ENCODE assay signal across 8 cellular contexts in genomic region chr11:35390737-35391682, GRCh38. TPM values are rescaled to one million over a fixed set of nuclear protein-coding genes. Genes with fewer than 3 reads are reported as not detected.
DNase-seq lines count a peak whose midpoint lies in the region; ATAC-seq and TF ChIP-seq lines count a peak whose summit lies in the region.

No MANE protein-coding gene starts in this region.

- H3K4me3 Mint-ChIP-seq in WTC11, result no peak overlapping the region

- H3K27me3 Mint-ChIP-seq in WTC11 (ENCODE audit: low read depth), result no peaks in the 10 kb centered on the region

- ATAC-seq in HG03469 (IDR thresholded peaks at IDR 0.05; ENCODE audit: unreplicated experiment) (peak; percentile 77), WTC11 (no peak)

- no peak overlapping the region for H3K27ac Mint-ChIP-seq in WTC11

- H3K4me1 Mint-ChIP-seq in WTC11, result peaks cover 12% of the 10 kb centered on the region

- POLR2A ChIA-PET in WTC11 (lab: Charles Lee), result no interaction called here

- DNase-seq in DMS53 (lab: John Stamatoyannopoulos, UW), result peak; percentile 65
- DNase-seq in GM20000 (ENCODE audit: low spot score), result peak; percentile 49
- no peak for DNase-seq in WTC11 (ENCODE audit: low spot score)
- peak; percentile 57 for DNase-seq in germinal center (ENCODE audit: low spot score)
- DNase-seq in NCI-H146 treated with DMSO at 0.1 percent for 48 hours (lab: John Stamatoyannopoulos, UW; ENCODE audit: unreplicated experiment), result no peak
- DNase-seq in GM19238 (ENCODE audit: insufficient read length, low spot score), result no peak
- DNase-seq in medulla oblongata (ENCODE audit: extremely low spot score), result no peak

- peaks cover 3% of the 10 kb centered on the region; the same call in 1 of the 2 replicates for H3K9me3 Mint-ChIP-seq in WTC11

- TF ChIP-seq CTCF in GM20000 (IDR thresholded peaks at IDR 0.05; ENCODE audit: extremely low read depth, missing control alignments), result no peak
- TF ChIP-seq CTCF in WTC11 (IDR thresholded peaks at IDR 0.05), result no peak

- no peaks in the 10 kb centered on the region for H3K36me3 Mint-ChIP-seq in WTC11

- CTCF ChIA-PET in WTC11 (lab: Charles Lee), result interaction anchor here (1.1 to 3.1 kb wide), 5 partner anchors 21 to 465 kb away, joined by 3 to 13 read pairs (median 8); no protein-coding TSS in a partner anchor

TF ChIP-seq in WTC11, 78 proteins besides CTCF, POLR2A, EP300 and RAD21:
- TF ChIP-seq GABPB1 (CRISPR knock-in tag; IDR thresholded peaks at IDR 0.05) (peak; percentile 88), SOX15 (CRISPR knock-in tag; IDR thresholded peaks at IDR 0.05) (no peak)
TF ChIP-seq in WTC11: peak in this region for 1.

RNA-seq across cellular contexts. Expression of gene SLC1A2, which starts 28.3 kb away (rescaled TPM):
- total RNA-seq in WTC11 (2021), result 0.46 to 1.2 TPM (median 0.50 TPM) in 3 replicates

Comparison
In these comparisons a context has a peak if more than half of its experiments do, and no peak if none do; other contexts are left out.
1. DNase-seq: peak in DMS53 (single experiment), GM20000 (single experiment) and germinal center (single experiment); none in WTC11 (single experiment), NCI-H146 treated with DMSO at 0.1 percent for 48 hours (single experiment), GM19238 (single experiment) and medulla oblongata (single experiment).